8 cellular contexts compared by ENCODE assay signal in the genomic region with DNA sequence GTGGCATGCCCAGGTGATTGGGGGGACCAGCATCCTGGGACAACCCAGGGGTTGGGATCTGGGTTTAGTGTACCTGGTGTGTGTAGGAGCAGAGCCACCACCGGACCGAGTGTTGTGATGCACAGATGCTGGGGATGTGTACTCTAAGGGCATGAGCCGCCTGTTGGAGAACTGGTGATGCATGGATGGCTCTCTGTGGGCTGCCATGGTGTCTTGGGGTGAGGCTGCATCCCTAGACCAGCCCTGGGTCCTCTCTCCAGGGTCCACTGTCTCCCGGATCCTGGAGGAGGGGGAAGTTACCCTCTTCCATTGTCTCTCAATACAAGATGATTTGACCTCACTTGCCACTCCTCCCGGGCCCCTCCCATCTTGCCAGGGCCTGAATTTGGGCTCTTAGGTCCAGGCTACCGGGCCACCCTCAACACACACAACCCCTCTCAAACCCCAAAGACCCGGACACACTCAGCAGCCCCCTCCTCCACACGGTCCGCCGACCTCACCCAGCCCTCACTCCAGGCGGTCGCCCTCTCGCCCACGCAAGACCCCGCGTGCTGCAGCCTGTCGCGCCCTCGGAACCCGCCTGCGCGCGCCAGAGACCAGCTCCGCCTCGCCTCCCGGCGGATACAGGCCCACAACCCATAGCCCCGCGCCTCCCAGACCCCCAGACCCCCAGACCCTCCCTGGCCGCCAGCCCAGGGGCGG. TPM values are rescaled to one million over a fixed set of nuclear protein-coding genes. Genes with fewer than 3 reads are reported as not detected.
A peak's percentile ranks its signal among the peaks of the same experiment; 100 is the strongest.
DNase-seq lines count a peak whose midpoint lies in the region; ATAC-seq and TF ChIP-seq lines count a peak whose summit lies in the region.

No MANE protein-coding gene starts in this region.

- H3K4me1 Mint-ChIP-seq in brain, result peaks cover 51% of the 10 kb centered on the region

- no peaks in the 10 kb centered on the region for H3K27me3 ChIP-seq in HL-60 (ENCODE audit: insufficient read depth, poor library complexity, severe bottlenecking)

- no peak overlapping the region for H3K27ac ChIP-seq in HL-60 (replicated peaks)

- DNase-seq in G401 (ENCODE audit: low spot score) (peak; percentile 60), HL-60 (ENCODE audit: low read depth in 1 of 2, low spot score in 1 of 2) (no peak), iris pigment epithelial cell (ENCODE audit: low read depth) (peak; percentile 24), COLO829 (ENCODE audit: low spot score) (no peak), D341Med (ENCODE audit: low spot score) (no peak)
- DNase-seq in stimulated activated naive CD8-positive, alpha-beta T cell treated with anti-CD3 and anti-CD28 coated beads, Interleukin-15, Interleukin-2, amounts not matched to agents 100 U/mL and 50 U/mL, for 24 hours, result peak; percentile 24

- TF ChIP-seq CTCF in HL-60 (IDR thresholded peaks at IDR 0.05; ENCODE audit: insufficient read depth, low read length) (no peak), brain (conservative IDR thresholded peaks at IDR 0.05) (no peak)

- in situ Hi-C loops in G401 (cut with HindIII; ENCODE audit: low sequenced_read_pairs), result no loop called here

- peaks cover 0 to 2% (median 0%) of the 10 kb centered on the region in 5 experiments for H3K9me3 Mint-ChIP-seq in brain

- H3K36me3 Mint-ChIP-seq in brain, result no peaks in the 10 kb centered on the region

- no peak for ATAC-seq in stimulated activated naive CD8-positive, alpha-beta T cell treated with anti-CD3 and anti-CD28 coated beads, Interleukin-15, Interleukin-2, amounts not matched to agents 100 U/mL and 50 U/mL, for 24 hours
- ATAC-seq in HG03108 (IDR thresholded peaks at IDR 0.05; ENCODE audit: unreplicated experiment), result no peak

- H3K4me3 ChIP-seq in HL-60 (replicated peaks; ENCODE audit: insufficient read depth, low read length), result peak overlapping the region; percentile 53

- peak overlapping the region; percentile 87 to 94 (median 89) for H3K4me3 Mint-ChIP-seq in brain

- peak overlapping the region; percentile 88 to 97 (median 96) for H3K27ac Mint-ChIP-seq in brain

- H3K27me3 Mint-ChIP-seq in brain, result peaks cover 3% of the 10 kb centered on the region

RNA-seq across cellular contexts. Expression of gene LRRC75B, which starts 0.6 kb away (rescaled TPM):
- 19.3 and 31.3 TPM in 2 replicates for total RNA-seq in G401 (2014; rRNA removed; shearing (Covaris generic))
- 14.5 TPM for polyA plus RNA-seq in brain (ENCODE audit: insufficient read depth, low read depth, low replicate concordance)

RNA-seq across cellular contexts. Expression of gene GGT1, which starts 10.7 kb away (rescaled TPM):
- total RNA-seq in G401 (2014; rRNA removed; shearing (Covaris generic)), result 99.6 and 109 TPM in 2 replicates
- polyA plus RNA-seq in brain (ENCODE audit: insufficient read depth, low read depth, low replicate concordance), result 5.1 TPM

RNA-seq across cellular contexts. Expression of gene SNRPD3, which starts 36.5 kb away (rescaled TPM):
- total RNA-seq in G401 (2014; rRNA removed; shearing (Covaris generic)), result 178 and 183 TPM in 2 replicates
- polyA plus RNA-seq in brain (ENCODE audit: insufficient read depth, low read depth, low replicate concordance), result 130 TPM

RNA-seq across cellular contexts. Expression of gene GUCD1, which starts 37.4 kb away (rescaled TPM):
- 84.2 and 144 TPM in 2 replicates for total RNA-seq in G401 (2014; rRNA removed; shearing (Covaris generic))
- 91.5 TPM for polyA plus RNA-seq in brain (ENCODE audit: insufficient read depth, low read depth, low replicate concordance)

Comparison
In these comparisons a context has a peak if more than half of its experiments do, and no peak if none do; other contexts are left out.
1. DNase-seq: peak in G401 (single experiment), iris pigment epithelial cell (single experiment) and stimulated activated naive CD8-positive, alpha-beta T cell treated with anti-CD3 and anti-CD28 coated beads, Interleukin-15, Interleukin-2, amounts not matched to agents 100 U/mL and 50 U/mL, for 24 hours (single experiment); none in HL-60 (0 of 2), COLO829 (single experiment) and D341Med (single experiment).